ENCODE assay signal across 2 cellular contexts in genomic region chr5:146562461-146562860, GRCh38.
TF ChIP-seq lines count a peak whose summit lies in the region.

No MANE protein-coding gene starts in this region.

TF ChIP-seq in GM23338, 12 proteins besides CTCF, POLR2A, EP300 and RAD21 (continued from another document):
- TF ChIP-seq, protein P1, sequence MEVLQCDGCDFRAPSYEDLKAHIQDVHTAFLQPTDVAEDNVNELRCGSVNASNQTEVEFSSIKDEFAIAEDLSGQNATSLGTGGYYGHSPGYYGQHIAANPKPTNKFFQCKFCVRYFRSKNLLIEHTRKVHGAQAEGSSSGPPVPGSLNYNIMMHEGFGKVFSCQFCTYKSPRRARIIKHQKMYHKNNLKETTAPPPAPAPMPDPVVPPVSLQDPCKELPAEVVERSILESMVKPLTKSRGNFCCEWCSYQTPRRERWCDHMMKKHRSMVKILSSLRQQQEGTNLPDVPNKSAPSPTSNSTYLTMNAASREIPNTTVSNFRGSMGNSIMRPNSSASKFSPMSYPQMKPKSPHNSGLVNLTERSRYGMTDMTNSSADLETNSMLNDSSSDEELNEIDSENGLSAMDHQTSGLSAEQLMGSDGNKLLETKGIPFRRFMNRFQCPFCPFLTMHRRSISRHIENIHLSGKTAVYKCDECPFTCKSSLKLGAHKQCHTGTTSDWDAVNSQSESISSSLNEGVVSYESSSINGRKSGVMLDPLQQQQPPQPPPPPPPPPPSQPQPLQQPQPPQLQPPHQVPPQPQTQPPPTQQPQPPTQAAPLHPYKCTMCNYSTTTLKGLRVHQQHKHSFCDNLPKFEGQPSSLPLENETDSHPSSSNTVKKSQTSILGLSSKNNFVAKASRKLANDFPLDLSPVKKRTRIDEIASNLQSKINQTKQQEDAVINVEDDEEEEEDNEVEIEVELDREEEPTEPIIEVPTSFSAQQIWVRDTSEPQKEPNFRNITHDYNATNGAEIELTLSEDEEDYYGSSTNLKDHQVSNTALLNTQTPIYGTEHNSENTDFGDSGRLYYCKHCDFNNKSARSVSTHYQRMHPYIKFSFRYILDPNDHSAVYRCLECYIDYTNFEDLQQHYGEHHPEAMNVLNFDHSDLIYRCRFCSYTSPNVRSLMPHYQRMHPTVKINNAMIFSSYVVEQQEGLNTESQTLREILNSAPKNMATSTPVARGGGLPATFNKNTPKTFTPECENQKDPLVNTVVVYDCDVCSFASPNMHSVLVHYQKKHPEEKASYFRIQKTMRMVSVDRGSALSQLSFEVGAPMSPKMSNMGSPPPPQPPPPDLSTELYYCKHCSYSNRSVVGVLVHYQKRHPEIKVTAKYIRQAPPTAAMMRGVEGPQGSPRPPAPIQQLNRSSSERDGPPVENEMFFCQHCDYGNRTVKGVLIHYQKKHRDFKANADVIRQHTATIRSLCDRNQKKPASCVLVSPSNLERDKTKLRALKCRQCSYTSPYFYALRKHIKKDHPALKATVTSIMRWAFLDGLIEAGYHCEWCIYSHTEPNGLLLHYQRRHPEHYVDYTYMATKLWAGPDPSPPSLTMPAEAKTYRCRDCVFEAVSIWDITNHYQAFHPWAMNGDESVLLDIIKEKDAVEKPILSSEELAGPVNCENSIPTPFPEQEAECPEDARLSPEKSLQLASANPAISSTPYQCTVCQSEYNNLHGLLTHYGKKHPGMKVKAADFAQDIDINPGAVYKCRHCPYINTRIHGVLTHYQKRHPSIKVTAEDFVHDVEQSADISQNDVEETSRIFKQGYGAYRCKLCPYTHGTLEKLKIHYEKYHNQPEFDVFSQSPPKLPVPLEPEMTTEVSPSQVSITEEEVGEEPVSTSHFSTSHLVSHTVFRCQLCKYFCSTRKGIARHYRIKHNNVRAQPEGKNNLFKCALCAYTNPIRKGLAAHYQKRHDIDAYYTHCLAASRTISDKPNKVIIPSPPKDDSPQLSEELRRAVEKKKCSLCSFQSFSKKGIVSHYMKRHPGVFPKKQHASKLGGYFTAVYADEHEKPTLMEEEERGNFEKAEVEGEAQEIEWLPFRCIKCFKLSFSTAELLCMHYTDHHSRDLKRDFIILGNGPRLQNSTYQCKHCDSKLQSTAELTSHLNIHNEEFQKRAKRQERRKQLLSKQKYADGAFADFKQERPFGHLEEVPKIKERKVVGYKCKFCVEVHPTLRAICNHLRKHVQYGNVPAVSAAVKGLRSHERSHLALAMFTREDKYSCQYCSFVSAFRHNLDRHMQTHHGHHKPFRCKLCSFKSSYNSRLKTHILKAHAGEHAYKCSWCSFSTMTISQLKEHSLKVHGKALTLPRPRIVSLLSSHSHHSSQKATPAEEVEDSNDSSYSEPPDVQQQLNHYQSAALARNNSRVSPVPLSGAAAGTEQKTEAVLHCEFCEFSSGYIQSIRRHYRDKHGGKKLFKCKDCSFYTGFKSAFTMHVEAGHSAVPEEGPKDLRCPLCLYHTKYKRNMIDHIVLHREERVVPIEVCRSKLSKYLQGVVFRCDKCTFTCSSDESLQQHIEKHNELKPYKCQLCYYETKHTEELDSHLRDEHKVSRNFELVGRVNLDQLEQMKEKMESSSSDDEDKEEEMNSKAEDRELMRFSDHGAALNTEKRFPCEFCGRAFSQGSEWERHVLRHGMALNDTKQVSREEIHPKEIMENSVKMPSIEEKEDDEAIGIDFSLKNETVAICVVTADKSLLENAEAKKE (CRISPR knock-in tag; IDR thresholded peaks at IDR 0.05), result no peak

TF ChIP-seq in WTC11, 78 proteins besides CTCF, POLR2A, EP300 and RAD21 (continued from another document):
- TF ChIP-seq, protein P2, sequence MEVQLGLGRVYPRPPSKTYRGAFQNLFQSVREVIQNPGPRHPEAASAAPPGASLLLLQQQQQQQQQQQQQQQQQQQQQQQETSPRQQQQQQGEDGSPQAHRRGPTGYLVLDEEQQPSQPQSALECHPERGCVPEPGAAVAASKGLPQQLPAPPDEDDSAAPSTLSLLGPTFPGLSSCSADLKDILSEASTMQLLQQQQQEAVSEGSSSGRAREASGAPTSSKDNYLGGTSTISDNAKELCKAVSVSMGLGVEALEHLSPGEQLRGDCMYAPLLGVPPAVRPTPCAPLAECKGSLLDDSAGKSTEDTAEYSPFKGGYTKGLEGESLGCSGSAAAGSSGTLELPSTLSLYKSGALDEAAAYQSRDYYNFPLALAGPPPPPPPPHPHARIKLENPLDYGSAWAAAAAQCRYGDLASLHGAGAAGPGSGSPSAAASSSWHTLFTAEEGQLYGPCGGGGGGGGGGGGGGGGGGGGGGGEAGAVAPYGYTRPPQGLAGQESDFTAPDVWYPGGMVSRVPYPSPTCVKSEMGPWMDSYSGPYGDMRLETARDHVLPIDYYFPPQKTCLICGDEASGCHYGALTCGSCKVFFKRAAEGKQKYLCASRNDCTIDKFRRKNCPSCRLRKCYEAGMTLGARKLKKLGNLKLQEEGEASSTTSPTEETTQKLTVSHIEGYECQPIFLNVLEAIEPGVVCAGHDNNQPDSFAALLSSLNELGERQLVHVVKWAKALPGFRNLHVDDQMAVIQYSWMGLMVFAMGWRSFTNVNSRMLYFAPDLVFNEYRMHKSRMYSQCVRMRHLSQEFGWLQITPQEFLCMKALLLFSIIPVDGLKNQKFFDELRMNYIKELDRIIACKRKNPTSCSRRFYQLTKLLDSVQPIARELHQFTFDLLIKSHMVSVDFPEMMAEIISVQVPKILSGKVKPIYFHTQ (CRISPR knock-in tag; IDR thresholded peaks at IDR 0.05), result no peak
- TF ChIP-seq NFATC4 (CRISPR knock-in tag; IDR thresholded peaks at IDR 0.05) (no peak), ZBTB43 (CRISPR knock-in tag; IDR thresholded peaks at IDR 0.05) (no peak), ZNF219 (CRISPR knock-in tag; IDR thresholded peaks at IDR 0.05; ENCODE audit: borderline replicate concordance) (no peak), ATF1 (CRISPR knock-in tag; IDR thresholded peaks at IDR 0.05) (no peak)
TF ChIP-seq in WTC11: peak in this region for 0.
